Comparison of ENCODE assay signal across 8 cellular contexts in genomic region chr9:22307013-22307711, GRCh38.
DNase-seq lines count a peak whose midpoint lies in the region; ATAC-seq and TF ChIP-seq lines count a peak whose summit lies in the region.

No MANE protein-coding gene starts in this region.

- no peaks in the 10 kb centered on the region for H3K79me2 ChIP-seq in OCI-LY1 (ENCODE audit: insufficient read depth, low read length)

- no peaks in the 10 kb centered on the region for H3K27me3 ChIP-seq in OCI-LY1 (ENCODE audit: insufficient read depth, low read length)

- H4K20me1 ChIP-seq in OCI-LY1 (ENCODE audit: insufficient read depth, low read length) = no peaks in the 10 kb centered on the region

- peaks cover 7% of the 10 kb centered on the region for H3K27me3 Mint-ChIP-seq in neural crest cell (ENCODE audit: low read depth)

- H3F3A ChIP-seq in OCI-LY1 (ENCODE audit: insufficient read depth, low read length) = no peaks in the 10 kb centered on the region

- H3K4me1 Mint-ChIP-seq in neural crest cell = no peaks in the 10 kb centered on the region

- no peak overlapping the region for H3K9ac ChIP-seq in OCI-LY1 (ENCODE audit: low read length)

- ATAC-seq in GM18511 (IDR thresholded peaks at IDR 0.05; ENCODE audit: unreplicated experiment) = no peak
- no peak for ATAC-seq in GM18520 (IDR thresholded peaks at IDR 0.05; ENCODE audit: unreplicated experiment)

- H3K4me1 ChIP-seq in OCI-LY1 (ENCODE audit: insufficient read depth, low read length, severe bottlenecking) = no peaks in the 10 kb centered on the region

- H3K4me3 ChIP-seq in OCI-LY1 (ENCODE audit: low read depth, low read length, poor library complexity, severe bottlenecking) = no peak overlapping the region

- H3K4me2 ChIP-seq in OCI-LY1 (ENCODE audit: low read length) = no peak overlapping the region

- no peak overlapping the region for H2AFZ ChIP-seq in OCI-LY1 (ENCODE audit: low read length)

- no peaks in the 10 kb centered on the region for H3K9me2 ChIP-seq in OCI-LY1 (ENCODE audit: low read depth, low read length)

- no peaks in the 10 kb centered on the region for H3K36me3 ChIP-seq in OCI-LY1 (ENCODE audit: insufficient read depth, low read length)

- H3K36me3 Mint-ChIP-seq in neural crest cell (ENCODE audit: low read depth) = peaks cover 6% of the 10 kb centered on the region

- H3K9me3 Mint-ChIP-seq in neural crest cell = peaks cover 10% of the 10 kb centered on the region

- DNase-seq in AG20443 (ENCODE audit: low spot score) (peak; percentile 57), HCEC 1CT (peak; percentile 71), epidermal melanocyte (ENCODE audit: insufficient read length, low spot score) (peak; percentile 30), neural crest cell (ENCODE audit: low read depth, low spot score) (peak; percentile 26), retina (no peak)

- H3K27ac ChIP-seq in OCI-LY1 (ENCODE audit: low read depth, low read length, poor library complexity, severe bottlenecking) = no peak overlapping the region

- H3K9me3 ChIP-seq in OCI-LY1 (ENCODE audit: low read length) = no peaks in the 10 kb centered on the region

- H3K4me3 Mint-ChIP-seq in neural crest cell = no peak overlapping the region

- TF ChIP-seq CTCF in OCI-LY1 (IDR thresholded peaks at IDR 0.05; ENCODE audit: low read length) (peak; percentile 58), neural crest cell (conservative IDR thresholded peaks at IDR 0.05) (peak; percentile 82)

- no peak overlapping the region for H3K27ac Mint-ChIP-seq in neural crest cell (ENCODE audit: unreplicated experiment)
